20 cellular contexts compared by ENCODE assay signal in the genomic region with DNA sequence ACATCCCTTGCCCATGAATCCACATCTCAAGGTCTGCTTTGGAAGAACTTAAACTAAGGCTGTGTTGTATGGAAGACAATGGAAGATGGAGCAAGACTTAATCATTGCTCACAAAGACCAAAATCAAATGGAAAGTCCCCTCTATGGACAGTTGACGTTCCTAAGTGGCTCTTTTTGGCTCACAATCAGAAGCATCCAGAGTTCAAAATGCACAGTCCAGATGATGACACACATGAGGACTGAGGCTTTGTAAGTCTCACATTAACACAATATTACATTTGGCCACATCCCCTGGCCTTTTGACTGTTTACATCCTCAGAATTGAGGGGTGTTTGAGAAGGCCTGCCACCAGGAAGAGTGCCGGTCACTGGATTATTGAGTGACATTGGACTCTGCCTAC.
"Had no signal": no experiment of that assay in that cellular context is flagged by ENCODE, and none has a peak within 500 bp of the region (broad histone marks: within the 10 kb centered on the region; RNA-seq: fewer than 3 reads in every experiment).

No MANE protein-coding gene starts in this region.

- H3K4me3 Mint-ChIP-seq: central memory CD8-positive, alpha-beta T cell; naive thymus-derived CD4-positive, alpha-beta T cell had no signal

- H3K27me3 ChIP-seq: esophagus muscularis mucosa, hepatocyte, neutrophil, right atrium auricular region, stomach, upper lobe of left lung, uterus had no signal

- H3K36me3 Mint-ChIP-seq: naive thymus-derived CD4-positive, alpha-beta T cell had no signal

- ATAC-seq: left colon had no signal

- H3K36me3 ChIP-seq: esophagus muscularis mucosa, neutrophil, right atrium auricular region, stomach, upper lobe of left lung, uterus had no signal

- H3K79me2 ChIP-seq: hepatocyte had no signal

- H3K9me3 ChIP-seq: esophagus muscularis mucosa, neutrophil, right atrium auricular region, stomach, upper lobe of left lung, uterus had no signal

- H3K4me2 ChIP-seq: hepatocyte had no signal

- H2AFZ ChIP-seq: hepatocyte had no signal

- H3K4me3 ChIP-seq: esophagus muscularis mucosa, hepatocyte, right atrium auricular region, stomach, upper lobe of left lung, uterus had no signal

- H3K27ac Mint-ChIP-seq: naive thymus-derived CD4-positive, alpha-beta T cell had no signal

- H3K9me3 Mint-ChIP-seq: central memory CD8-positive, alpha-beta T cell had no signal

- H3K4me1 Mint-ChIP-seq: central memory CD8-positive, alpha-beta T cell had no signal

- DNase-seq: cortex of kidney; effector memory CD4-positive, alpha-beta T cell; foreskin melanocyte; head of caudate nucleus; left colon; mammary epithelial cell; naive thymus-derived CD4-positive, alpha-beta T cell; posterior cingulate gyrus; stimulated activated CD4-positive, alpha-beta T cell treated with anti-CD3 and anti-CD28 coated beads, Interleukin-4, amount 100 ng/mL, for 24 hours; stimulated activated naive CD4-positive, alpha-beta T cell; stomach; substantia nigra; uterus had no signal

- H3K27ac ChIP-seq: epithelial cell of prostate, esophagus muscularis mucosa, hepatocyte, neutrophil, right atrium auricular region, stomach, uterus had no signal

- H3K4me1 ChIP-seq: right atrium auricular region, uterus had no signal
